In the genomic region with DNA sequence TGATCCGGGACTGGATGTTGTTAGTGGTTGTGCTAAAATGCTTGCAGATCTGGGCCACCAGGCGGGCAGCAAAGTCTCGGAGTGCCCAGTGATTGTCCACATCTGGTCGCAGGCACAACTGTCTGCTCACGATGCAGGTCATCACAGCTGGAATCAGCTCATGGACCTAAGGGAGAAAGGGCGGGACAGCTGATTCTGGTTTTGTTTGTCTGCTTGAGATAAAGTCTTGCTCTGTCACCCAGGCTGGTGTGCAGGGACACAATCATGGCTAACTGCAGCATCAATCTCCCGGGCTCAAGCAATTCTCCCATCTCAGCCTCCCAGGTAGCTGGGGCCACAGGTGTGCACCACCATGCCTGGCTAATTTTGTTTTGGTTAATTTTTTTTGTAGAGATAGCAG, we compare ENCODE assay signal across 2 cellular contexts.
TF ChIP-seq lines count a peak whose summit lies in the region.

No MANE protein-coding gene starts in this region.

TF ChIP-seq in SK-N-SH, 30 proteins besides CTCF, POLR2A, EP300 and RAD21 (continued from another document):
- TF ChIP-seq FOXJ3 (CRISPR knock-in tag; IDR thresholded peaks at IDR 0.05): no peak

TF ChIP-seq in SK-N-SH treated with all-trans-retinoic acid at 6 μM for 48 hours, 23 proteins besides CTCF, POLR2A, EP300 and RAD21 (continued from another document):
- TF ChIP-seq, protein P1, sequence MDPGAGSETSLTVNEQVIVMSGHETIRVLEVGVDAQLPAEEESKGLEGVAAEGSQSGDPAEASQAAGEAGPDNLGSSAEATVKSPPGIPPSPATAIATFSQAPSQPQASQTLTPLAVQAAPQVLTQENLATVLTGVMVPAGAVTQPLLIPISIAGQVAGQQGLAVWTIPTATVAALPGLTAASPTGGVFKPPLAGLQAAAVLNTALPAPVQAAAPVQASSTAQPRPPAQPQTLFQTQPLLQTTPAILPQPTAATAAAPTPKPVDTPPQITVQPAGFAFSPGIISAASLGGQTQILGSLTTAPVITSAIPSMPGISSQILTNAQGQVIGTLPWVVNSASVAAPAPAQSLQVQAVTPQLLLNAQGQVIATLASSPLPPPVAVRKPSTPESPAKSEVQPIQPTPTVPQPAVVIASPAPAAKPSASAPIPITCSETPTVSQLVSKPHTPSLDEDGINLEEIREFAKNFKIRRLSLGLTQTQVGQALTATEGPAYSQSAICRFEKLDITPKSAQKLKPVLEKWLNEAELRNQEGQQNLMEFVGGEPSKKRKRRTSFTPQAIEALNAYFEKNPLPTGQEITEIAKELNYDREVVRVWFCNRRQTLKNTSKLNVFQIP (CRISPR knock-in tag; IDR thresholded peaks at IDR 0.05; ENCODE audit: borderline replicate concordance, low read depth): no peak
